8 cellular contexts compared by ENCODE assay signal in the genomic region with DNA sequence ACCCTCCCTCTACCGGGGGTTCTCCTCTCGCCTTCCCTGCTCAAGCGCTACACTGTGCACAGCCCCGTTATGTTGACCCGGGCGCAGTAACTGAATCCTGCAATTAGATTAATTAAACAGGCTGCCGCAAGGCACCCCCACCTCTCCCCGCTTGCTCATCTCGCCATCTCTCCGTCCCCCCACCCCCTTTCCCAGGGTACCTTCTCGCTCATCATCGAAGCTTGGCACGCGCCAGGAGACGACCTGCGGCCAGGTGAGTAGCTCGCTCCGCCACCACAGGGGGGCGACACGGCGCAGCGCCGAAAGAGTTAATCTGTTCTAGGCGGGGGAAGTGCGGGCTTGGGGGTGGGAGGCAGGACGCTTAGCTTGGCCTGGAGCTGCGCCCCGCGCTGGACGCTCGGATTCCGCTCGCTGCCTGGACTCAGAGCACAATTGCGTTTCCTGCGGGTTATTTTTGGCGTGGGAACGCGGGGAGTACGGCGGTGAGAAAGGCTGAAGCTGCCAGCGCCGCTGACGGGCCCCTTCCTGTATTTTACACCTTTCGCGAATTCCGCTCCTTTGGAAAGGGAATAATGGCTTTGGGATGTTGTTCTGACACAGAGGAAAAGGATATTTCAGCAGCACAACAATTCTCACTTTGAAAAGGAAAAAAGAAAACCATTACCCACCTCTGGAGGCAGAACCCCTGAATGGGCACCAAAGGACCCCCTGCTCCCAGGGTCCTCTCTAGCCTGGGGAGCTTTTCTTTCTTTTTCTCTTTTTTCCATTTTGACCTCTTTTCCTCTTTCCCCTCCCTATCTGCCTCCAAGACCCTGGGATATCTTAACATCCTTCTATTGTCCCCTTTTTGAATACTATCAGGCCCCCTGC. TPM values are rescaled to one million over a fixed set of nuclear protein-coding genes. Genes with fewer than 3 reads are reported as not detected.
DNase-seq lines count a peak whose midpoint lies in the region; ATAC-seq and TF ChIP-seq lines count a peak whose summit lies in the region.

No MANE protein-coding gene starts in this region.

- no peak overlapping the region for H2AFZ ChIP-seq in SK-N-SH (ENCODE audit: low read depth)

- CTCF ChIA-PET in AG04449 (lab: Yijun Ruan, JAX) (interaction anchor here (0.7 to 11.6 kb wide), 15 partner anchors 9 to 256 kb away, joined by 3 to 109 read pairs (median 5); a partner anchor contains a TSS), SK-N-SH (lab: Yijun Ruan, JAX) (interaction anchor here (0.6 to 33.6 kb wide), 40 partner anchors 10 to 355 kb away, joined by 3 to 675 read pairs (median 4); a partner anchor contains a TSS)

- no peaks in the 10 kb centered on the region for H4K20me1 ChIP-seq in SK-N-SH (ENCODE audit: insufficient read depth)

- H3K79me2 ChIP-seq in SK-N-SH (ENCODE audit: insufficient read depth) = no peaks in the 10 kb centered on the region

- no peaks in the 10 kb centered on the region for H3K9me3 ChIP-seq in HAP-1
- H3K9me3 ChIP-seq in SK-N-SH = no peaks in the 10 kb centered on the region
- no peaks in the 10 kb centered on the region for H3K9me3 ChIP-seq in left lung

- no peak overlapping the region for H3K27ac ChIP-seq in SK-N-SH (ENCODE audit: low read depth in 2 of 2, low read length in 1 of 2)
- H3K27ac ChIP-seq in left lung = peak overlapping the region; percentile 70 to 73

- intact Hi-C loops in left lung (cut with DNase I) = no loop called here

- H3K27me3 ChIP-seq in HAP-1 (ENCODE audit: low read depth) (no peaks in the 10 kb centered on the region; the same call in none of the 2 replicates), SK-N-SH (ENCODE audit: insufficient read depth) (peaks cover 53% of the 10 kb centered on the region), left lung (peaks cover 42 to 72% of the 10 kb centered on the region in 2 donors)

- 6% methylated on average over 39 of the region's 46 CpGs for WGBS in SK-N-SH (ENCODE audit: low lambda C conversion rate)

- no peak overlapping the region for H3K9ac ChIP-seq in SK-N-SH

- H3K4me3 ChIP-seq in AG04449 (ENCODE audit: low read depth, low read length) = peak overlapping the region; percentile 48
- peak overlapping the region; percentile 49 for H3K4me3 ChIP-seq in HAP-1
- peak overlapping the region; percentile 46 to 60 for H3K4me3 ChIP-seq in SK-N-SH (ENCODE audit: low read depth in 2 of 2, low read length in 1 of 2)
- H3K4me3 ChIP-seq in left lung = peak overlapping the region; percentile 48 to 55

- ATAC-seq in left lung (peak; percentile 24), HG02798 (IDR thresholded peaks at IDR 0.05; ENCODE audit: poor library complexity, unreplicated experiment) (no peak)
- ATAC-seq in stimulated activated naive CD8-positive, alpha-beta T cell treated with anti-CD3 and anti-CD28 coated beads, Interleukin-15, Interleukin-2, amounts not matched to agents 100 U/mL and 50 U/mL, for 24 hours = no peak

- H3F3A ChIP-seq in SK-N-SH (replicated peaks; ENCODE audit: insufficient read depth) = no peaks in the 10 kb centered on the region

- H3K4me1 ChIP-seq in HAP-1 (peaks cover 7% of the 10 kb centered on the region), SK-N-SH (ENCODE audit: control insufficient read depth in 1 of 2, insufficient read depth in 2 of 2, low read depth in 1 of 2, low read length in 1 of 2) (peaks cover 17 to 44% of the 10 kb centered on the region in 2 experiments; a peak in 2 of 4 replicates), left lung (peaks cover 36 to 97% of the 10 kb centered on the region in 2 donors)

- H3K9me2 ChIP-seq in SK-N-SH = no peaks in the 10 kb centered on the region

- no peak for TF ChIP-seq EP300 in SK-N-SH (IDR thresholded peaks at IDR 0.05; ENCODE audit: borderline replicate concordance in 1 of 2, low read depth in 1 of 2, low read length in 1 of 2)

- TF ChIP-seq CTCF in AG04449 (IDR thresholded peaks at IDR 0.05; ENCODE audit: insufficient read depth, low read length, missing control alignments) (peak; percentile 60), SK-N-SH (IDR thresholded peaks at IDR 0.05) (peak; percentile 63), left lung (IDR thresholded peaks at IDR 0.05) (peak; percentile 21 to 23)

- POLR2A ChIA-PET in AG04449 (lab: Yijun Ruan, JAX) (interaction anchor here (1.9 kb wide), 1 partner anchor 23 kb away, joined by 6 read pairs; a partner anchor contains a TSS), SK-N-SH (lab: Yijun Ruan, JAX) (interaction anchor here (0.6 to 1.2 kb wide), 2 partner anchors 11 to 23 kb away, joined by 3 read pairs; a partner anchor contains a TSS)

- H3K4me2 ChIP-seq in SK-N-SH = peak overlapping the region; percentile 92

- in situ Hi-C loops in HAP-1 (cut with MboI; ENCODE audit: low sequenced_read_pairs) = no loop called here

- no peak for TF ChIP-seq RAD21 in SK-N-SH (IDR thresholded peaks at IDR 0.05; ENCODE audit: low read length)

- DNase-seq in AG04449 (ENCODE audit: low read depth, low spot score) = no peak
- DNase-seq in HAP-1 (ENCODE audit: low spot score in 2 of 2) = peak; percentile 61 to 86
- peak; percentile 86 for DNase-seq in SK-N-SH
- peak; percentile 63 for DNase-seq in cerebellar cortex (ENCODE audit: low spot score)
- DNase-seq in left lung = peak; percentile 58 to 82
- DNase-seq in stimulated activated naive CD8-positive, alpha-beta T cell treated with anti-CD3 and anti-CD28 coated beads, Interleukin-15, Interleukin-2, amounts not matched to agents 100 U/mL and 50 U/mL, for 24 hours = peak; percentile 74
- DNase-seq in middle frontal gyrus (ENCODE audit: extremely low spot score, low spot score) = no peak

- no peaks in the 10 kb centered on the region for H3K36me3 ChIP-seq in HAP-1 (replicated peaks)
- no peaks in the 10 kb centered on the region for H3K36me3 ChIP-seq in SK-N-SH (replicated peaks in 1 of 2; ENCODE audit: control insufficient read depth in 1 of 2, insufficient read depth in 2 of 2, low read length in 1 of 2)
- H3K36me3 ChIP-seq in left lung = peaks cover 0 to 4% of the 10 kb centered on the region in 2 donors

TF ChIP-seq in SK-N-SH, 30 proteins besides CTCF, POLR2A, EP300 and RAD21:
- TF ChIP-seq SMC3 (IDR thresholded peaks at IDR 0.05; ENCODE audit: low read depth, low read length) (0 out of 2 replicates have a peak, but pooled peaks have one; percentile 15), GATA2 (CRISPR knock-in tag; IDR thresholded peaks at IDR 0.05) (0 out of 2 replicates have a peak, but pooled peaks have one; percentile 6), MEF2A (IDR thresholded peaks at IDR 0.05; ENCODE audit: borderline replicate concordance, low read depth) (no peak)

RNA-seq across cellular contexts. Expression of a gene that starts 1.5 kb away (rescaled TPM):
- polyA plus RNA-seq in SK-N-SH (2012; rRNA removed) = 0.03 TPM in 2 replicates
- polyA plus RNA-seq in SK-N-SH (2012; cell fraction: cytosol; rRNA removed) = 0.01 and 0.03 TPM in 2 replicates
- 0.13 and 0.14 TPM in 2 replicates for polyA plus RNA-seq in SK-N-SH (2012; cell fraction: nucleus; rRNA removed)
- 10 to 100 TPM; 10.4 to 18.1 TPM for total RNA-seq in left lung

RNA-seq across cellular contexts. Expression of a gene that starts 22.6 kb away (rescaled TPM):
- 9.3 and 12.3 TPM in 2 replicates for polyA plus RNA-seq in SK-N-SH (2012; rRNA removed)
- 4.5 and 6.0 TPM in 2 replicates for polyA plus RNA-seq in SK-N-SH (2012; cell fraction: cytosol; rRNA removed)
- polyA plus RNA-seq in SK-N-SH (2012; cell fraction: nucleus; rRNA removed) = 8.1 and 10.9 TPM in 2 replicates
- total RNA-seq in left lung = 1 to 10 TPM; 3.5 to 5.8 TPM

RNA-seq across cellular contexts. Expression of a gene that starts 36.4 kb away (rescaled TPM):
- 13.5 and 14.1 TPM in 2 replicates for polyA plus RNA-seq in SK-N-SH (2012; rRNA removed)
- 4.9 and 8.1 TPM in 2 replicates for polyA plus RNA-seq in SK-N-SH (2012; cell fraction: cytosol; rRNA removed)
- 20.3 TPM in 2 replicates for polyA plus RNA-seq in SK-N-SH (2012; cell fraction: nucleus; rRNA removed)
- total RNA-seq in left lung = 10 to 100 TPM; 26.3 to 29.0 TPM

RNA-seq across cellular contexts. Expression of a gene that starts 56.6 kb away (rescaled TPM):
- polyA plus RNA-seq in SK-N-SH (2012; rRNA removed) = 0.49 and 0.62 TPM in 2 replicates
- polyA plus RNA-seq in SK-N-SH (2012; cell fraction: cytosol; rRNA removed) = 0.55 TPM in 2 replicates
- 0.73 and 1.6 TPM in 2 replicates for polyA plus RNA-seq in SK-N-SH (2012; cell fraction: nucleus; rRNA removed)
- 1 to 10 TPM in 1 of 2 donors, under 1 TPM in 1; 0.55 to 1.5 TPM for total RNA-seq in left lung

Comparison
In these comparisons a context has a peak if more than half of its experiments do, and no peak if none do; other contexts are left out.
1. DNase-seq: peak in HAP-1 (2 of 2), SK-N-SH (single experiment), cerebellar cortex (single experiment), left lung (2 of 2) and stimulated activated naive CD8-positive, alpha-beta T cell treated with anti-CD3 and anti-CD28 coated beads, Interleukin-15, Interleukin-2, amounts not matched to agents 100 U/mL and 50 U/mL, for 24 hours (single experiment); none in AG04449 (single experiment) and middle frontal gyrus (single experiment).
2. H3K27ac ChIP-seq: peak in left lung (2 of 2); none in SK-N-SH (0 of 2).
3. Peak in every context shown above with its lines, with median percentiles within 50 percentile points of each other: H3K4me3 ChIP-seq and CTCF ChIP-seq.